ENCODE assay signal across 8 cellular contexts in genomic region chr20:49983123-49983847, GRCh38. TPM values are rescaled to one million over a fixed set of nuclear protein-coding genes. Genes with fewer than 3 reads are reported as not detected.
DNase-seq lines count a peak whose midpoint lies in the region; ATAC-seq and TF ChIP-seq lines count a peak whose summit lies in the region.

No MANE protein-coding gene starts in this region.

- H3K27ac Mint-ChIP-seq in activated CD8-positive, alpha-beta T cell treated with anti-CD3 and anti-CD28 coated beads for 36 hours = no peak overlapping the region
- peak overlapping the region in 1 of 2 donors; percentile 89 for H3K27ac Mint-ChIP-seq in stimulated activated naive CD8-positive, alpha-beta T cell treated with anti-CD3 and anti-CD28 coated beads, Interleukin-15, amount 100 ng/mL, for 72 hours

- intact Hi-C loops in activated CD8-positive, alpha-beta T cell treated with anti-CD3 and anti-CD28 coated beads for 36 hours (cut with micrococcal nuclease) = loop anchor here (5.0 kb wide), 1 partner anchor 184 kb away; no protein-coding TSS in a partner anchor

- peaks cover 4% of the 10 kb centered on the region for H3K9me3 ChIP-seq in iPS-18c (ENCODE audit: control insufficient read depth, insufficient read depth, low read length)

- H3K36me3 Mint-ChIP-seq in activated CD8-positive, alpha-beta T cell treated with anti-CD3 and anti-CD28 coated beads for 36 hours (ENCODE audit: low read depth) = no peaks in the 10 kb centered on the region

- POLR2A ChIA-PET in activated CD8-positive, alpha-beta T cell treated with anti-CD3 and anti-CD28 coated beads for 36 hours (lab: Charles Lee) = interaction anchor here (0.7 to 1.4 kb wide), 4 partner anchors 63 to 500 kb away, joined by 3 read pairs; no protein-coding TSS in a partner anchor

- TF ChIP-seq CTCF in activated CD8-positive, alpha-beta T cell treated with anti-CD3 and anti-CD28 coated beads for 36 hours (IDR thresholded peaks at IDR 0.05) = no peak

- H3K9me3 Mint-ChIP-seq in activated CD8-positive, alpha-beta T cell treated with anti-CD3 and anti-CD28 coated beads for 36 hours = no peaks in the 10 kb centered on the region
- H3K9me3 Mint-ChIP-seq in stimulated activated naive CD8-positive, alpha-beta T cell treated with anti-CD3 and anti-CD28 coated beads, Interleukin-15, amount 100 ng/mL, for 72 hours = no peaks in the 10 kb centered on the region

- DNase-seq in activated CD8-positive, alpha-beta T cell treated with anti-CD3 and anti-CD28 coated beads for 36 hours = no peak
- DNase-seq in stimulated activated naive CD8-positive, alpha-beta T cell treated with anti-CD3 and anti-CD28 coated beads, Interleukin-15, amount 100 ng/mL, for 72 hours = no peak
- DNase-seq in H4 (ENCODE audit: low spot score) (no peak), NCI-H524 treated with DMSO at 0.1 percent for 48 hours (lab: John Stamatoyannopoulos, UW) (no peak)

- ATAC-seq in HG02798 (IDR thresholded peaks at IDR 0.05; ENCODE audit: poor library complexity, unreplicated experiment) (peak; percentile 15), GM21825 (IDR thresholded peaks at IDR 0.05; ENCODE audit: unreplicated experiment) (no peak), HG03139 (IDR thresholded peaks at IDR 0.05; ENCODE audit: unreplicated experiment) (no peak)
- ATAC-seq in activated CD8-positive, alpha-beta T cell treated with anti-CD3 and anti-CD28 coated beads for 36 hours = no peak
- no peak for ATAC-seq in stimulated activated naive CD8-positive, alpha-beta T cell treated with anti-CD3 and anti-CD28 coated beads, Interleukin-15, amount 100 ng/mL, for 72 hours

- peaks cover 30% of the 10 kb centered on the region for H3K4me1 Mint-ChIP-seq in activated CD8-positive, alpha-beta T cell treated with anti-CD3 and anti-CD28 coated beads for 36 hours (ENCODE audit: low read depth)
- peaks cover 45% of the 10 kb centered on the region for H3K4me1 Mint-ChIP-seq in stimulated activated naive CD8-positive, alpha-beta T cell treated with anti-CD3 and anti-CD28 coated beads, Interleukin-15, amount 100 ng/mL, for 72 hours

- peak overlapping the region; percentile 77 for H3K4me3 ChIP-seq in iPS-18c (ENCODE audit: insufficient read depth, low read depth, low read length)

- peak overlapping the region; percentile 65 for H3K4me3 Mint-ChIP-seq in activated CD8-positive, alpha-beta T cell treated with anti-CD3 and anti-CD28 coated beads for 36 hours
- H3K4me3 Mint-ChIP-seq in stimulated activated naive CD8-positive, alpha-beta T cell treated with anti-CD3 and anti-CD28 coated beads, Interleukin-15, amount 100 ng/mL, for 72 hours = peak overlapping the region; percentile 9 to 75

- peaks cover 3% of the 10 kb centered on the region for H3K27me3 Mint-ChIP-seq in activated CD8-positive, alpha-beta T cell treated with anti-CD3 and anti-CD28 coated beads for 36 hours
- peaks cover 7% of the 10 kb centered on the region for H3K27me3 Mint-ChIP-seq in stimulated activated naive CD8-positive, alpha-beta T cell treated with anti-CD3 and anti-CD28 coated beads, Interleukin-15, amount 100 ng/mL, for 72 hours

- CTCF ChIA-PET in activated CD8-positive, alpha-beta T cell treated with anti-CD3 and anti-CD28 coated beads for 36 hours (lab: Charles Lee) = interaction anchor here (1.1 to 11.7 kb wide), 2 partner anchors 54 to 90 kb away, joined by 3 to 364 read pairs; no protein-coding TSS in a partner anchor

RNA-seq across cellular contexts. Expression of gene SNAI1, which starts 0.5 kb away (rescaled TPM):
- 1 to 10 TPM in 1 of 2 experiments, under 1 TPM in 1; 0.90 to 1.4 TPM for total RNA-seq in activated CD8-positive, alpha-beta T cell treated with anti-CD3 and anti-CD28 coated beads for 36 hours
- 5.5 and 10.5 TPM in 2 replicates for total RNA-seq in H4 (2014; rRNA removed; shearing (Covaris generic))

RNA-seq across cellular contexts. Expression of gene RNF114, which starts 47.1 kb away (rescaled TPM):
- total RNA-seq in activated CD8-positive, alpha-beta T cell treated with anti-CD3 and anti-CD28 coated beads for 36 hours = 10 to 100 TPM; 68.4 to 70.5 TPM
- 152 and 183 TPM in 2 replicates for total RNA-seq in H4 (2014; rRNA removed; shearing (Covaris generic))
